Comparison of ENCODE assay signal across 8 cellular contexts in the genomic region with DNA sequence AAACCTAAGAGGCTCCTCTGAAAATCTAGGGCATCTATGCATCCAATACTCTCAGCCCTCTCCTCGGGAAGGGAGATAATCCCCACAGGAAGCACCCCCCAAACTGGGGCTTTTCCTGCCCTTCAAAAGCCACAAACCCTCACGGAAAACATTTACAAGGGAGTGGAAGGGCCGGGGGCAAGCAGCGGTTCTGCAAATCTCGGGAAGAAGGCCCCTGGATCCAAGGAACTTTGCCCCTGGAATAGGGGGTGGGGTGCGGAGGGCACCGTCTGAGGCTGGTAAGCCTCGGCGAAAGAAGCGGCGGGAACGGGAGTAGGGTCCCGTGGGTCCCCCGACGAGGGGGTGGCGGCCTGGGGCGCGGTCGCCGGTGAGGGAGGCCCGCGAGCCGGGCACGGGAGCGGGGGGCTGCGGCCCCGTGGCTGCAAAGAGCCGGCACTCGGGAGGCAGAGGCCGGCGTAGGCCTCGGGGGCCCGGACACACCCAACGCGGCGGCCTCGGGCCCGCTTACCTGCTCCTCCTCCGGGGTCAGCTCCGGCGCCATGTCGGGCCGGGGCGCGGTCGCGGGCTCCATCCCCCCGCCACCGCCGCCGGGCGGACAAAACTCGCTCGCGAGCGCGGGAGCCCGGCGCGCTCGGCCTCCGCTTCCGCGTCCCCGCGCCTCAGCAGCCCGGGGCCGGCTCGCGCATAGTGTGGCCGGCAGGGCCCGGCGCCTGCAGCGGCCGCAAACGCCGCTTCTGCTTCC. TPM values are rescaled to one million over a fixed set of nuclear protein-coding genes. Genes with fewer than 3 reads are reported as not detected.
DNase-seq lines count a peak whose midpoint lies in the region; ATAC-seq and TF ChIP-seq lines count a peak whose summit lies in the region.

No MANE protein-coding gene starts in this region.

- H3K4me1 ChIP-seq in psoas muscle, result peaks cover 15% of the 10 kb centered on the region

- ATAC-seq in GM19324 (IDR thresholded peaks at IDR 0.05; ENCODE audit: low FRiP score, unreplicated experiment), result peak; percentile 55
- ATAC-seq in Right ventricle myocardium superior (ENCODE audit: poor library complexity), result peak; percentile 72
- ATAC-seq in psoas muscle, result peak; percentile 49 to 76 (median 70)

- DNase-seq in BJ (ENCODE audit: low read depth) (no peak), NCI-H69 (lab: John Stamatoyannopoulos, UW) (peak; percentile 57), Right ventricle myocardium superior (peak; percentile 58), psoas muscle (peak; percentile 25 to 57), hepatic stellate cell (ENCODE audit: low spot score) (no peak), T1000 (lab: John Stamatoyannopoulos, UW) (no peak)
- peak; percentile 44 for DNase-seq in activated naive CD4-positive, alpha-beta T cell treated with anti-CD3 and anti-CD28 coated beads, Interleukin-2, amount 10 ng/mL, durations not matched to agents 7 days and 5 days

- H3K4me3 Mint-ChIP-seq in activated naive CD4-positive, alpha-beta T cell treated with anti-CD3 and anti-CD28 coated beads, Interleukin-2, amount 10 ng/mL, durations not matched to agents 7 days and 5 days, result peak overlapping the region; percentile 92

- CTCF ChIA-PET in BJ (lab: Yijun Ruan, JAX), result interaction anchor here (0.6 to 1.2 kb wide), 8 partner anchors 9 to 142 kb away, joined by 3 to 5 read pairs (median 3); no protein-coding TSS in a partner anchor
- CTCF ChIA-PET in activated naive CD4-positive, alpha-beta T cell treated with anti-CD3 and anti-CD28 coated beads, Interleukin-2, amount 10 ng/mL, durations not matched to agents 7 days and 5 days (lab: Charles Lee), result interaction anchor here (0.7 to 2.6 kb wide), 7 partner anchors 19 to 125 kb away, joined by 3 to 15 read pairs (median 5); partner anchors contain the start of genes IMP3 and SNUPN

- intact Hi-C loops in Right ventricle myocardium superior (cut with DNase I) (loop anchor here (10.0 kb wide), 1 partner anchor 54 kb away; no protein-coding TSS in a partner anchor), psoas muscle (cut with DNase I) (loop anchor here in 1 of 2 donors (2.0 kb wide), 1 partner anchor 124 kb away; no protein-coding TSS in a partner anchor)

- H3K27ac Mint-ChIP-seq in activated naive CD4-positive, alpha-beta T cell treated with anti-CD3 and anti-CD28 coated beads, Interleukin-2, amount 10 ng/mL, durations not matched to agents 7 days and 5 days, result peak overlapping the region; percentile 88

- peaks cover 10% of the 10 kb centered on the region for H3K36me3 Mint-ChIP-seq in activated naive CD4-positive, alpha-beta T cell treated with anti-CD3 and anti-CD28 coated beads, Interleukin-2, amount 10 ng/mL, durations not matched to agents 7 days and 5 days

- no peaks in the 10 kb centered on the region for H3K27me3 ChIP-seq in BJ (ENCODE audit: control insufficient read depth, insufficient read depth, low read length)
- no peaks in the 10 kb centered on the region for H3K27me3 ChIP-seq in psoas muscle (ENCODE audit: insufficient read depth in 3 of 3, low read length in 2 of 3)

- H3K27ac ChIP-seq in psoas muscle, result peak overlapping the region; percentile 84

- H3K4me3 ChIP-seq in BJ (ENCODE audit: low read depth, low read length), result peak overlapping the region; percentile 80
- H3K4me3 ChIP-seq in psoas muscle, result peak overlapping the region; percentile 98

- POLR2A ChIA-PET in BJ (lab: Charles Lee), result no interaction called here

- 0 to 1% (median 0%) methylated on average over 40 to 77 of the region's 77 CpGs for WGBS in psoas muscle, 3 donors

- no peaks in the 10 kb centered on the region for H3K27me3 Mint-ChIP-seq in activated naive CD4-positive, alpha-beta T cell treated with anti-CD3 and anti-CD28 coated beads, Interleukin-2, amount 10 ng/mL, durations not matched to agents 7 days and 5 days

- H3K9me3 Mint-ChIP-seq in activated naive CD4-positive, alpha-beta T cell treated with anti-CD3 and anti-CD28 coated beads, Interleukin-2, amount 10 ng/mL, durations not matched to agents 7 days and 5 days, result no peaks in the 10 kb centered on the region

- TF ChIP-seq CTCF in BJ (IDR thresholded peaks at IDR 0.05; ENCODE audit: insufficient read depth, low read depth, low read length) (no peak), psoas muscle (IDR thresholded peaks at IDR 0.05) (no peak)

- H3K9me3 ChIP-seq in psoas muscle, result no peaks in the 10 kb centered on the region

- H3K36me3 ChIP-seq in BJ (ENCODE audit: control insufficient read depth, insufficient read depth, low read length), result no peaks in the 10 kb centered on the region
- no peaks in the 10 kb centered on the region for H3K36me3 ChIP-seq in psoas muscle (ENCODE audit: insufficient read depth in 1 of 2, low read depth in 1 of 2)

- peaks cover 35% of the 10 kb centered on the region for H3K4me1 Mint-ChIP-seq in activated naive CD4-positive, alpha-beta T cell treated with anti-CD3 and anti-CD28 coated beads, Interleukin-2, amount 10 ng/mL, durations not matched to agents 7 days and 5 days

RNA-seq across cellular contexts. Expression of gene PTPN9, which starts 0.7 kb away (rescaled TPM):
- 48.6 and 55.5 TPM in 2 replicates for polyA plus RNA-seq in BJ (2011; rRNA removed)
- 39.5 and 85.6 TPM in 2 replicates for polyA minus RNA-seq in BJ (2011; rRNA and poly(A)+ RNA removed)
- total RNA-seq in Right ventricle myocardium superior, result 7.2 TPM
- total RNA-seq in psoas muscle, result 1 to 10 TPM; 5.5 to 6.9 (median 5.7) TPM
- 1 to 10 TPM; 2.3 to 5.0 (median 4.2) TPM for polyA plus RNA-seq in psoas muscle

RNA-seq across cellular contexts. Expression of gene SNUPN, which starts 47.1 kb away (rescaled TPM):
- polyA plus RNA-seq in BJ (2011; rRNA removed) (25.4 and 33.9 TPM in 2 replicates), psoas muscle (10 to 100 TPM; 29.5 to 40.9 (median 31.5) TPM)
- 9.9 and 16.0 TPM in 2 replicates for polyA minus RNA-seq in BJ (2011; rRNA and poly(A)+ RNA removed)
- total RNA-seq in Right ventricle myocardium superior (16.9 TPM), psoas muscle (10 to 100 TPM; 17.1 to 21.9 (median 19.0) TPM)

Comparison
In these comparisons a context has a peak if more than half of its experiments do, and no peak if none do; other contexts are left out.
1. DNase-seq: peak in NCI-H69 (single experiment), activated naive CD4-positive, alpha-beta T cell treated with anti-CD3 and anti-CD28 coated beads, Interleukin-2, amount 10 ng/mL, durations not matched to agents 7 days and 5 days (single experiment), Right ventricle myocardium superior (single experiment) and psoas muscle (2 of 2); none in BJ (single experiment), hepatic stellate cell (single experiment) and T1000 (single experiment).
2. Peak in every context shown above with its lines, with median percentiles within 50 percentile points of each other: ATAC-seq.